1 cellular context compared by ENCODE assay signal in the genomic region with DNA sequence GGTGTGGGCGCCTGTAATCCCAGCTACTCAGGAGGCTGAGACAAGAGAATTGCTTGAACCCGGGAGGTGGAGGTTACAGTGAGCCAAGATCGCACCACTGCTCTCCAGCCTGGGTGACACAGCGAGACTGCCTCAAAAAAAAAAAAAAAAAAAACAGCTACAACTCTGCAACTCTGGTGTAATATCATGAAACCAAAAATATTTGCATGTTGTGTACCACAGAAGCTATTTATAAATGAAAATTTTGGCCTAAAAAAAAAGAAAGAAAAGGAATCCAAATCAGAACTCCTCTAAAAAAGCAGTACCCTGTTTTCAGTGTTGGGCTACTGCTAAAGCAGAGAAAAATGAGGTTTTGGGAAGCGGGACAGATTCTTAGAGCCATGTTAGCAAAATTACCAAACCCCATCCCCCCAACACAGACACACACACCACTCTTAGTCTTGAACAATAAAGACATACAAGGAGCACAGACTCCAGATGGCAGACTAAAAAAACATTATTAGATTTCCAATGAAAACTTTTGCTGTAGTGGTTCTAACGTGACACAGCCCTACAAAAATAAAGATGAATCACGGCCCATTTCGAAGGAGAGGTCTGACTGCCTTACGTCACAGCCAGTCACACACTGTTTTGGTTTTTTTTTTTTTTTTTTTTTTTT.
A peak's percentile ranks its signal among the peaks of the same experiment; 100 is the strongest.
TF ChIP-seq lines count a peak whose summit lies in the region.

No MANE protein-coding gene starts in this region.

TF ChIP-seq in HEK293, 187 proteins besides CTCF, POLR2A, EP300 and RAD21 (continued from another document):
- TF ChIP-seq BCL6B (tag by site-specific recombination; IDR thresholded peaks at IDR 0.05): no peak
- no peak for TF ChIP-seq ZBTB8A (tag by site-specific recombination; IDR thresholded peaks at IDR 0.05)
- TF ChIP-seq ZNF404 (tag by site-specific recombination; IDR thresholded peaks at IDR 0.05): no peak
- peak; percentile 52; the same call in 1 of the 2 replicates for TF ChIP-seq ZNF211 (tag by site-specific recombination; IDR thresholded peaks at IDR 0.05; ENCODE audit: low read depth)
- TF ChIP-seq, protein P1, sequence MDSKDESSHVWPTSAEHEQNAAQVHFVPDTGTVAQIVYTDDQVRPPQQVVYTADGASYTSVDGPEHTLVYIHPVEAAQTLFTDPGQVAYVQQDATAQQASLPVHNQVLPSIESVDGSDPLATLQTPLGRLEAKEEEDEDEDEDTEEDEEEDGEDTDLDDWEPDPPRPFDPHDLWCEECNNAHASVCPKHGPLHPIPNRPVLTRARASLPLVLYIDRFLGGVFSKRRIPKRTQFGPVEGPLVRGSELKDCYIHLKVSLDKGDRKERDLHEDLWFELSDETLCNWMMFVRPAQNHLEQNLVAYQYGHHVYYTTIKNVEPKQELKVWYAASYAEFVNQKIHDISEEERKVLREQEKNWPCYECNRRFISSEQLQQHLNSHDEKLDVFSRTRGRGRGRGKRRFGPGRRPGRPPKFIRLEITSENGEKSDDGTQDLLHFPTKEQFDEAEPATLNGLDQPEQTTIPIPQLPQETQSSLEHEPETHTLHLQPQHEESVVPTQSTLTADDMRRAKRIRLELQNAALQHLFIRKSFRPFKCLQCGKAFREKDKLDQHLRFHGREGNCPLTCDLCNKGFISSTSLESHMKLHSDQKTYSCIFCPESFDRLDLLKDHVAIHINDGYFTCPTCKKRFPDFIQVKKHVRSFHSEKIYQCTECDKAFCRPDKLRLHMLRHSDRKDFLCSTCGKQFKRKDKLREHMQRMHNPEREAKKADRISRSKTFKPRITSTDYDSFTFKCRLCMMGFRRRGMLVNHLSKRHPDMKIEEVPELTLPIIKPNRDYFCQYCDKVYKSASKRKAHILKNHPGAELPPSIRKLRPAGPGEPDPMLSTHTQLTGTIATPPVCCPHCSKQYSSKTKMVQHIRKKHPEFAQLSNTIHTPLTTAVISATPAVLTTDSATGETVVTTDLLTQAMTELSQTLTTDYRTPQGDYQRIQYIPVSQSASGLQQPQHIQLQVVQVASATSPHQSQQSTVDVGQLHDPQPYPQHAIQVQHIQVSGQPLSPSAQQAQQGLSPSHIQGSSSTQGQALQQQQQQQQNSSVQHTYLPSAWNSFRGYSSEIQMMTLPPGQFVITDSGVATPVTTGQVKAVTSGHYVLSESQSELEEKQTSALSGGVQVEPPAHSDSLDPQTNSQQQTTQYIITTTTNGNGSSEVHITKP (tag by site-specific recombination; IDR thresholded peaks at IDR 0.05): 0 out of 2 replicates have a peak, but pooled peaks have one; percentile 25
- TF ChIP-seq OVOL3 (tag by site-specific recombination; IDR thresholded peaks at IDR 0.05): no peak
- TF ChIP-seq ZBTB21 (tag by site-specific recombination; IDR thresholded peaks at IDR 0.05): peak; percentile 63; the same call in 1 of the 2 replicates
TF ChIP-seq in HEK293: peak in this region for 6.
